In genomic region chr13:60811581-60811980, GRCh38 we compare ENCODE assay signal across 7 cellular contexts.
"Had no signal": no experiment of that assay in that cellular context is flagged by ENCODE, and none has a peak within 500 bp of the region (broad histone marks: within the 10 kb centered on the region; RNA-seq: fewer than 3 reads in every experiment).

No MANE protein-coding gene starts in this region.

- FAIRE-seq: H1, H54, HTR-8/SVneo had no signal

- H3K4me3 Mint-ChIP-seq: GM23338, H9 had no signal

- H3K4me1 Mint-ChIP-seq: GM23338, H9 had no signal

- ATAC-seq: GM23338 had no signal

- H3K4me3 ChIP-seq: GM23338 had no signal

- H3K9me3 Mint-ChIP-seq: GM23338 had no signal

- H2AFZ ChIP-seq: GM23338 had no signal

- H3K27ac Mint-ChIP-seq: H9 had no signal

- H3K4me2 ChIP-seq: GM23338 had no signal

- DNase-seq: H9, HCEC 1CT, IMR-90 had no signal
